Comparison of ENCODE assay signal across 2 cellular contexts in genomic region chr2:176080540-176081355, GRCh38.
A peak's percentile ranks its signal among the peaks of the same experiment; 100 is the strongest.
TF ChIP-seq lines count a peak whose summit lies in the region.

No MANE protein-coding gene starts in this region.

TF ChIP-seq in HEK293, 187 proteins besides CTCF, POLR2A, EP300 and RAD21 (continues in another document):
- TF ChIP-seq ZBTB11 (tag by site-specific recombination; conservative IDR thresholded peaks at IDR 0.05; ENCODE audit: low read depth): 0 out of 2 replicates have a peak, but pooled peaks have one; percentile 13
- TF ChIP-seq ZBTB26 (tag by site-specific recombination; optimal IDR thresholded peaks at IDR 0.05): no peak
- no peak for TF ChIP-seq ZNF549 (tag by site-specific recombination; IDR thresholded peaks at IDR 0.05)
- TF ChIP-seq ZNF518A (tag by site-specific recombination; conservative IDR thresholded peaks at IDR 0.05; ENCODE audit: low read depth): no peak
- no peak for TF ChIP-seq ZBTB44 (tag by site-specific recombination; IDR thresholded peaks at IDR 0.05)
- no peak for TF ChIP-seq ZNF18 (tag by site-specific recombination; IDR thresholded peaks at IDR 0.05)
- no peak for TF ChIP-seq ZNF571 (tag by site-specific recombination; IDR thresholded peaks at IDR 0.05)
- TF ChIP-seq WT1 (tag by site-specific recombination; IDR thresholded peaks at IDR 0.05): no peak
- no peak for TF ChIP-seq ZNF114 (tag by site-specific recombination; IDR thresholded peaks at IDR 0.05)
- TF ChIP-seq ZNF660 (tag by site-specific recombination; IDR thresholded peaks at IDR 0.05): peak; percentile 26; the same call in 1 of the 2 replicates

TF ChIP-seq in K562, 482 proteins besides CTCF, POLR2A, EP300 and RAD21 (continues in another document):
- TF ChIP-seq GTF2F1 (IDR thresholded peaks at IDR 0.05; ENCODE audit: low read depth, low read length) (no peak), HBP1 (CRISPR knock-in tag; IDR thresholded peaks at IDR 0.05) (no peak), NR4A1 (CRISPR knock-in tag; IDR thresholded peaks at IDR 0.05) (no peak), NR4A1 (tag; IDR thresholded peaks at IDR 0.05) (peak; percentile 57; the same call in 1 of the 2 replicates), RBM22 (IDR thresholded peaks at IDR 0.05; ENCODE audit: low read depth, low read length, poor library complexity, severe bottlenecking) (no peak), POLR2AphosphoS2 (IDR thresholded peaks at IDR 0.05; ENCODE audit: low read length) (no peak), DDX20 (tag; IDR thresholded peaks at IDR 0.05; ENCODE audit: low read depth) (no peak), GABPA (tag; conservative IDR thresholded peaks at IDR 0.05; ENCODE audit: low read depth) (peak; percentile 55; the same call in 1 of the 2 replicates), MCM2 (IDR thresholded peaks at IDR 0.05; ENCODE audit: low read depth) (no peak), CBFB (CRISPR knock-in tag; IDR thresholded peaks at IDR 0.05) (peak; percentile 60; the same call in 1 of the 2 replicates), L3MBTL2 (IDR thresholded peaks at IDR 0.05) (peak; percentile 94), ZBTB33 (CRISPR knock-in tag; IDR thresholded peaks at IDR 0.05) (peak; percentile 85), XRCC3 (IDR thresholded peaks at IDR 0.05) (no peak), NR3C1 (CRISPR knock-in tag; IDR thresholded peaks at IDR 0.05) (0 out of 2 replicates have a peak, but pooled peaks have one; percentile 26), IRF1 (CRISPR knock-in tag; IDR thresholded peaks at IDR 0.05; ENCODE audit: borderline replicate concordance) (no peak), CEBPZ (IDR thresholded peaks at IDR 0.05; ENCODE audit: borderline replicate concordance, low read depth, low read length) (no peak), TRIM24 (IDR thresholded peaks at IDR 0.05) (no peak), MYC (IDR thresholded peaks at IDR 0.05; ENCODE audit: low read depth, low read length) (peak; percentile 66), MYC (CRISPR knock-in tag; IDR thresholded peaks at IDR 0.05; ENCODE audit: borderline replicate concordance, low read depth) (no peak), CREB3L1 (IDR thresholded peaks at IDR 0.05; ENCODE audit: borderline replicate concordance, low read depth) (0 out of 2 replicates have a peak, but pooled peaks have one; percentile 11), RB1 (IDR thresholded peaks at IDR 0.05; ENCODE audit: low read depth) (peak; percentile 49; the same call in 1 of the 2 replicates), RBFOX2 (IDR thresholded peaks at IDR 0.05; ENCODE audit: low read depth, low read length) (peak; percentile 40; the same call in 1 of the 2 replicates), SAP30 (IDR thresholded peaks at IDR 0.05; ENCODE audit: borderline replicate concordance, insufficient read depth, low read depth, low read length, poor library complexity, severe bottlenecking) (no peak), ZNF395 (CRISPR knock-in tag; IDR thresholded peaks at IDR 0.05) (no peak), ID3 (CRISPR knock-in tag; IDR thresholded peaks at IDR 0.05) (no peak), ID3 (tag; IDR thresholded peaks at IDR 0.05) (no peak), CXXC5 (CRISPR knock-in tag; IDR thresholded peaks at IDR 0.05) (peak; percentile 64), MAX (CRISPR knock-in tag; IDR thresholded peaks at IDR 0.05) (peak; percentile 62), MED1 (CRISPR knock-in tag; IDR thresholded peaks at IDR 0.05; ENCODE audit: borderline replicate concordance) (no peak), POLR2G (IDR thresholded peaks at IDR 0.05; ENCODE audit: low read depth, low read length) (0 out of 2 replicates have a peak, but pooled peaks have one; percentile 59), ZKSCAN8 (CRISPR knock-in tag; IDR thresholded peaks at IDR 0.05) (no peak), ZNF512 (tag; IDR thresholded peaks at IDR 0.05) (peak; percentile 30; the same call in 1 of the 2 replicates), ZNF511 (CRISPR knock-in tag; IDR thresholded peaks at IDR 0.05) (peak; percentile 63; the same call in 1 of the 2 replicates), USF2 (CRISPR knock-in tag; IDR thresholded peaks at IDR 0.05) (0 out of 2 replicates have a peak, but pooled peaks have one; percentile 26), SP2 (IDR thresholded peaks at IDR 0.05; ENCODE audit: extremely low read depth, low read depth, low read length, poor library complexity, severe bottlenecking) (no peak), BHLHE40 (IDR thresholded peaks at IDR 0.05; ENCODE audit: low read length) (peak; percentile 84), MNT (conservative IDR thresholded peaks at IDR 0.05) (0 out of 4 replicates have a peak, but pooled peaks of 1 of the 2 experiments have one; percentile 36), NFIC (IDR thresholded peaks at IDR 0.05) (no peak), MTA2 (IDR thresholded peaks at IDR 0.05; ENCODE audit: low read depth) (no peak), TEAD1 (CRISPR knock-in tag; IDR thresholded peaks at IDR 0.05) (no peak), SMAD3 (CRISPR knock-in tag; conservative IDR thresholded peaks at IDR 0.05) (no peak), ERF (CRISPR knock-in tag; IDR thresholded peaks at IDR 0.05) (0 out of 2 replicates have a peak, but pooled peaks have one; percentile 45), FUS (optimal IDR thresholded peaks at IDR 0.05; ENCODE audit: low read depth, low read length) (no peak), RAD51 (IDR thresholded peaks at IDR 0.05; ENCODE audit: borderline replicate concordance, low read depth) (no peak), ZNF431 (CRISPR knock-in tag; IDR thresholded peaks at IDR 0.05) (0 out of 2 replicates have a peak, but pooled peaks have one; percentile 32)
